ENCODE assay signal across 20 cellular contexts in genomic region chr2:8006181-8006580, GRCh38.
DNase-seq lines count a peak whose midpoint lies in the region; ATAC-seq and TF ChIP-seq lines count a peak whose summit lies in the region.
"Had no signal": no experiment of that assay in that cellular context is flagged by ENCODE, and none has a peak within 500 bp of the region (broad histone marks: within the 10 kb centered on the region; RNA-seq: fewer than 3 reads in every experiment).

No MANE protein-coding gene starts in this region.

- CTCF ChIA-PET in IMR-90 (lab: Yijun Ruan, JAX) = no interaction called here

- H3K14ac ChIP-seq in IMR-90 (replicated peaks; ENCODE audit: low read depth, low read length) = no peak overlapping the region

- H2AFZ ChIP-seq in IMR-90 (replicated peaks; ENCODE audit: low read length, poor library complexity) (peak overlapping the region; percentile 76), osteoblast (ENCODE audit: low read length) (peak overlapping the region; percentile 61)

- H3K79me2 ChIP-seq in osteoblast (ENCODE audit: insufficient read depth, low read length) = no peaks in the 10 kb centered on the region

- dilution Hi-C loops in IMR-90 (cut with HindIII; ENCODE audit: low sequenced_read_pairs, unreplicated experiment) = no loop called here

- no peak overlapping the region for H3K9ac ChIP-seq in BLaER1 treated with 17β-estradiol and CSF1 and Interleukin-3, amounts not matched to agents 10 nM and 100 nM
- H3K9ac ChIP-seq in IMR-90 (ENCODE audit: low read depth, low read length) = no peak overlapping the region

- peak overlapping the region in 7 of 11 experiments; percentile 4 to 32 (median 18); a peak in 6 of 22 replicates for H3K4me2 ChIP-seq in BLaER1 treated with 17β-estradiol and CSF1 and Interleukin-3, amounts not matched to agents 10 nM and 100 nM
- no peak overlapping the region for H3K4me2 ChIP-seq in IMR-90 (ENCODE audit: low read depth, low read length)
- H3K4me2 ChIP-seq in osteoblast (ENCODE audit: insufficient read depth, low read length) = no peak overlapping the region
- H3K4me2 ChIP-seq: A549 had no signal

- intact Hi-C loops in IMR-90 (cut with micrococcal nuclease) = loop anchor here (10.0 kb wide), 1 partner anchor 759 kb away; no protein-coding TSS in a partner anchor

- H3K4me3 ChIP-seq in BLaER1 treated with 17β-estradiol and CSF1 and Interleukin-3, amounts not matched to agents 10 nM and 100 nM = no peak overlapping the region
- H3K4me3 ChIP-seq in IMR-90 (ENCODE audit: insufficient read depth, low read depth, low read length) = no peak overlapping the region
- H3K4me3 ChIP-seq in osteoblast (ENCODE audit: insufficient read depth, low read length) = no peak overlapping the region
- H3K4me3 ChIP-seq: A549 had no signal

- H3K4ac ChIP-seq in IMR-90 (ENCODE audit: low read depth, low read length) = peak overlapping the region; percentile 64; the same call in 1 of the 2 replicates

- no peak overlapping the region; a peak in 1 of 4 replicates for H4K8ac ChIP-seq in IMR-90 (ENCODE audit: low read depth in 2 of 2, low read length in 2 of 2)

- POLR2A ChIA-PET in IMR-90 (lab: Charles Lee; ENCODE audit: unreplicated experiment) = no interaction called here

- no peak overlapping the region for H3K18ac ChIP-seq in IMR-90 (ENCODE audit: low read depth, low read length)

- peak overlapping the region; percentile 91 for H2BK15ac ChIP-seq in IMR-90 (ENCODE audit: low read depth, low read length)

- no peak for TF ChIP-seq CTCF in IMR-90 (conservative IDR thresholded peaks at IDR 0.05; ENCODE audit: low read depth, low read length)
- TF ChIP-seq CTCF in osteoblast (IDR thresholded peaks at IDR 0.05; ENCODE audit: extremely low read depth, low read depth, low read length) = no peak
- TF ChIP-seq CTCF in GM10266 (IDR thresholded peaks at IDR 0.05; ENCODE audit: control insufficient read depth, insufficient read depth, low read depth, missing control alignments) = no peak

- BruUV-seq in IMR-90 (replicated peaks; lab: Mats Ljungman, UMichigan) = no TSS peak

- H4K91ac ChIP-seq in IMR-90 (ENCODE audit: insufficient read depth, low read depth, low read length) = no peak overlapping the region; the same call in 1 of the 2 replicates

- peaks cover 45 to 61% (median 50%) of the 10 kb centered on the region in 10 experiments for H3K4me1 ChIP-seq in BLaER1 treated with 17β-estradiol and CSF1 and Interleukin-3, amounts not matched to agents 10 nM and 100 nM
- H3K4me1 ChIP-seq in IMR-90 (ENCODE audit: control insufficient read depth, insufficient read depth, low read length) (peaks cover 4% of the 10 kb centered on the region; the same call in 1 of the 2 replicates), osteoblast (ENCODE audit: insufficient read depth, low read length) (peaks cover 28% of the 10 kb centered on the region)

- H2BK5ac ChIP-seq in IMR-90 (ENCODE audit: low read depth, low read length, poor library complexity, severe bottlenecking) = no peak overlapping the region

- H3K79me1 ChIP-seq in IMR-90 (ENCODE audit: low read depth in 1 of 2, low read length in 2 of 2) = no peaks in the 10 kb centered on the region

- H3K36me3 ChIP-seq in BLaER1 treated with 17β-estradiol and CSF1 and Interleukin-3, amounts not matched to agents 10 nM and 100 nM = no peaks in the 10 kb centered on the region
- no peaks in the 10 kb centered on the region for H3K36me3 ChIP-seq in IMR-90 (ENCODE audit: control insufficient read depth, insufficient read depth, low read length)
- H3K36me3 ChIP-seq in osteoblast (ENCODE audit: insufficient read depth, low read length) = no peaks in the 10 kb centered on the region

- H4K5ac ChIP-seq in IMR-90 (ENCODE audit: low read depth, low read length) = no peak overlapping the region

- DNase-seq in AG08395 (ENCODE audit: low spot score) (peak; percentile 16), IMR-90 (no peak), osteoblast (ENCODE audit: insufficient read length, low spot score, missing footprints) (no peak), HT-29 (ENCODE audit: low spot score) (no peak), GM10266 (ENCODE audit: extremely low spot score) (no peak), DMS 273 treated with DMSO at 0.1 percent for 48 hours (lab: John Stamatoyannopoulos, UW) (no peak)
- DNase-seq: CD4-positive, alpha-beta memory T cell; DMS153; GF-D8; H7; KBM-7; NCI-H1105; NCI-H2029 treated with DMSO at 0.1 percent for 48 hours; NCI-H524 treated with DMSO at 0.1 percent for 48 hours; NCI-H82; SIG-M5; T-cell had no signal

- H3K9me1 ChIP-seq in IMR-90 (ENCODE audit: insufficient read depth, low read length) = peaks cover 7% of the 10 kb centered on the region

- in situ Hi-C loops in IMR-90 (cut with MboI; ENCODE audit: low sequenced_read_pairs) = loop anchor here (10.0 kb wide), 1 partner anchor 679 kb away; the partner anchor contains the start of gene ID2

- H3K23ac ChIP-seq in IMR-90 (ENCODE audit: low read depth, low read length) = no peak overlapping the region

- no peak for TF ChIP-seq POLR2A in IMR-90 (IDR thresholded peaks at IDR 0.05; ENCODE audit: low read depth, low read length)

- TF ChIP-seq RAD21 in IMR-90 (IDR thresholded peaks at IDR 0.05; ENCODE audit: low read length) = no peak

- no peaks in the 10 kb centered on the region for H3K9me3 ChIP-seq in BLaER1 treated with 17β-estradiol and CSF1 and Interleukin-3, amounts not matched to agents 10 nM and 100 nM (replicated peaks in 1 of 11)
- no peaks in the 10 kb centered on the region for H3K9me3 ChIP-seq in IMR-90 (ENCODE audit: control insufficient read depth, insufficient read depth, low read length)
- H3K9me3 ChIP-seq in osteoblast (ENCODE audit: low read depth, low read length) = no peaks in the 10 kb centered on the region
- H3K9me3 ChIP-seq: A549 had no signal

- peak overlapping the region; percentile 55; the same call in 1 of the 2 replicates for H2AK5ac ChIP-seq in IMR-90 (ENCODE audit: low read depth, low read length)

- no peak overlapping the region for H3K56ac ChIP-seq in IMR-90 (ENCODE audit: extremely low read depth, insufficient read depth, low read length)

- peak overlapping the region; percentile 35 for H2AK9ac ChIP-seq in IMR-90 (replicated peaks; ENCODE audit: low read depth, low read length, poor library complexity)

- H3K27me3 ChIP-seq in BLaER1 treated with 17β-estradiol and CSF1 and Interleukin-3, amounts not matched to agents 10 nM and 100 nM = no peaks in the 10 kb centered on the region
- no peaks in the 10 kb centered on the region for H3K27me3 ChIP-seq in IMR-90 (ENCODE audit: control insufficient read depth, insufficient read depth, low read length)
- H3K27me3 ChIP-seq in osteoblast (ENCODE audit: insufficient read depth, low read length) = no peaks in the 10 kb centered on the region

- peak overlapping the region; percentile 64 for H2BK120ac ChIP-seq in IMR-90 (ENCODE audit: low read depth, low read length)

- H2BK20ac ChIP-seq in IMR-90 (ENCODE audit: low read depth, low read length) = peak overlapping the region; percentile 33; the same call in 1 of the 2 replicates

- peak overlapping the region in 7 of 11 experiments; percentile 21 to 62 (median 42); a peak in 10 of 22 replicates for H3K27ac ChIP-seq in BLaER1 treated with 17β-estradiol and CSF1 and Interleukin-3, amounts not matched to agents 10 nM and 100 nM
- no peak overlapping the region for H3K27ac ChIP-seq in IMR-90 (ENCODE audit: insufficient read depth, low read length)
- H3K27ac ChIP-seq in osteoblast (ENCODE audit: low read depth, low read length) = no peak overlapping the region
- H3K27ac ChIP-seq: A549 had no signal

- ATAC-seq in IMR-90 (ENCODE audit: low read depth) = no peak
- ATAC-seq: A549, Panc1, T-cell had no signal

- no peaks in the 10 kb centered on the region for H4K20me1 ChIP-seq in BLaER1 treated with 17β-estradiol and CSF1 and Interleukin-3, amounts not matched to agents 10 nM and 100 nM
- H4K20me1 ChIP-seq in IMR-90 (ENCODE audit: insufficient read depth, low read length) = no peaks in the 10 kb centered on the region
- H4K20me1 ChIP-seq in osteoblast (ENCODE audit: insufficient read depth, low read length) = no peaks in the 10 kb centered on the region

TF ChIP-seq in IMR-90, 13 proteins besides CTCF, POLR2A, EP300 and RAD21:
- TF ChIP-seq BHLHE40 (IDR thresholded peaks at IDR 0.05; ENCODE audit: low read depth, low read length) (no peak), USF2 (IDR thresholded peaks at IDR 0.05; ENCODE audit: low read depth, low read length) (no peak), SMC3 (IDR thresholded peaks at IDR 0.05; ENCODE audit: low read depth, low read length) (no peak), NFE2L2 (IDR thresholded peaks at IDR 0.05; ENCODE audit: low read depth, low read length) (no peak), CHD1 (IDR thresholded peaks at IDR 0.05; ENCODE audit: low read depth, low read length) (no peak), CEBPB (IDR thresholded peaks at IDR 0.05; ENCODE audit: low read depth, low read length) (no peak), RCOR1 (IDR thresholded peaks at IDR 0.05; ENCODE audit: insufficient replicate concordance, low read length) (no peak), FOS (IDR thresholded peaks at IDR 0.05; ENCODE audit: low read depth, low read length) (no peak), MAFK (IDR thresholded peaks at IDR 0.05; ENCODE audit: low read depth, low read length) (no peak)
- TF ChIP-seq, protein P1, sequence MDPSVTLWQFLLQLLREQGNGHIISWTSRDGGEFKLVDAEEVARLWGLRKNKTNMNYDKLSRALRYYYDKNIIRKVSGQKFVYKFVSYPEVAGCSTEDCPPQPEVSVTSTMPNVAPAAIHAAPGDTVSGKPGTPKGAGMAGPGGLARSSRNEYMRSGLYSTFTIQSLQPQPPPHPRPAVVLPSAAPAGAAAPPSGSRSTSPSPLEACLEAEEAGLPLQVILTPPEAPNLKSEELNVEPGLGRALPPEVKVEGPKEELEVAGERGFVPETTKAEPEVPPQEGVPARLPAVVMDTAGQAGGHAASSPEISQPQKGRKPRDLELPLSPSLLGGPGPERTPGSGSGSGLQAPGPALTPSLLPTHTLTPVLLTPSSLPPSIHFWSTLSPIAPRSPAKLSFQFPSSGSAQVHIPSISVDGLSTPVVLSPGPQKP (IDR thresholded peaks at IDR 0.05; ENCODE audit: borderline replicate concordance, low read depth, low read length) = no peak

Comparison
In these comparisons a context has a peak if more than half of its experiments do, and no peak if none do; other contexts are left out.
1. H3K27ac ChIP-seq: peak in BLaER1 treated with 17β-estradiol and CSF1 and Interleukin-3, amounts not matched to agents 10 nM and 100 nM (7 of 11); none in IMR-90 (single experiment) and osteoblast (single experiment).
2. H3K4me2 ChIP-seq: peak in BLaER1 treated with 17β-estradiol and CSF1 and Interleukin-3, amounts not matched to agents 10 nM and 100 nM (7 of 11); none in IMR-90 (single experiment) and osteoblast (single experiment).